In genomic region chr3:30199096-30199734, GRCh38 we compare ENCODE assay signal across 8 cellular contexts.
DNase-seq lines count a peak whose midpoint lies in the region; ATAC-seq and FAIRE-seq lines count a peak whose summit lies in the region.

No MANE protein-coding gene starts in this region.

- no peak overlapping the region for H3K4me3 ChIP-seq in SK-N-MC

- DNase-seq in NCI-H748 (lab: John Stamatoyannopoulos, UW; ENCODE audit: unreplicated experiment) = peak; percentile 57
- DNase-seq in NCI-H748 treated with DMSO at 0.1 percent for 48 hours (lab: John Stamatoyannopoulos, UW) = no peak
- peak; percentile 16 for DNase-seq in HuH-7 (ENCODE audit: low spot score)
- DNase-seq in SK-N-MC (ENCODE audit: low read depth, low spot score) = peak; percentile 26
- DNase-seq in activated naive CD4-positive, alpha-beta T cell treated with anti-CD3 and anti-CD28 coated beads for 36 hours = peak; percentile 89
- peak; percentile 91 for DNase-seq in Right ventricle myocardium inferior (ENCODE audit: missing footprints)
- peak; percentile 92 for DNase-seq in posterior vena cava (ENCODE audit: low spot score)
- peak; percentile 41 for DNase-seq in urothelium cell line (ENCODE audit: low spot score)

- H3K9me3 ChIP-seq in SK-N-MC (ENCODE audit: low read depth, low read length) = no peaks in the 10 kb centered on the region

- no peaks in the 10 kb centered on the region for H3K27me3 Mint-ChIP-seq in activated naive CD4-positive, alpha-beta T cell treated with anti-CD3 and anti-CD28 coated beads for 36 hours (ENCODE audit: low read depth)

- H3K36me3 ChIP-seq in SK-N-MC (ENCODE audit: insufficient read depth, low read length) = no peaks in the 10 kb centered on the region

- peak; percentile 58 for ATAC-seq in Right ventricle myocardium inferior

- H3K4me3 Mint-ChIP-seq in activated naive CD4-positive, alpha-beta T cell treated with anti-CD3 and anti-CD28 coated beads for 36 hours = no peak overlapping the region

- no peak overlapping the region for H3K27ac Mint-ChIP-seq in activated naive CD4-positive, alpha-beta T cell treated with anti-CD3 and anti-CD28 coated beads for 36 hours

- intact Hi-C loops in activated naive CD4-positive, alpha-beta T cell treated with anti-CD3 and anti-CD28 coated beads for 36 hours (cut with micrococcal nuclease) = loop anchor here (1.0 to 5.0 kb wide), 6 partner anchors 86 to 1532 kb away; no protein-coding TSS in a partner anchor
- intact Hi-C loops in Right ventricle myocardium inferior (cut with DNase I) (loop anchor here (1.0 to 5.0 kb wide), 7 partner anchors 42 to 553 kb away; partner anchors contain the start of gene TGFBR2), posterior vena cava (cut with DNase I) (loop anchor here in 1 of 2 donors (10.0 kb wide), 1 partner anchor 84 kb away; no protein-coding TSS in a partner anchor)

- H3K9ac ChIP-seq in SK-N-MC (ENCODE audit: insufficient read length) = no peak overlapping the region

- no peaks in the 10 kb centered on the region for H3K36me3 Mint-ChIP-seq in activated naive CD4-positive, alpha-beta T cell treated with anti-CD3 and anti-CD28 coated beads for 36 hours (ENCODE audit: low read depth)

- CTCF ChIA-PET in activated naive CD4-positive, alpha-beta T cell treated with anti-CD3 and anti-CD28 coated beads for 36 hours (lab: Charles Lee) = interaction anchor here (0.5 to 5.1 kb wide), 57 partner anchors 10 to 1008 kb away, joined by 3 to 58 read pairs (median 4); no protein-coding TSS in a partner anchor

- H3K27ac ChIP-seq in SK-N-MC = no peak overlapping the region

- H3K9me3 Mint-ChIP-seq in activated naive CD4-positive, alpha-beta T cell treated with anti-CD3 and anti-CD28 coated beads for 36 hours = peaks cover 3% of the 10 kb centered on the region

- H3K4me1 Mint-ChIP-seq in activated naive CD4-positive, alpha-beta T cell treated with anti-CD3 and anti-CD28 coated beads for 36 hours (ENCODE audit: low read depth) = peaks cover 6% of the 10 kb centered on the region

- FAIRE-seq in urothelium cell line (lab: Jason Lieb, UNC) = no peak
